In the genomic region with DNA sequence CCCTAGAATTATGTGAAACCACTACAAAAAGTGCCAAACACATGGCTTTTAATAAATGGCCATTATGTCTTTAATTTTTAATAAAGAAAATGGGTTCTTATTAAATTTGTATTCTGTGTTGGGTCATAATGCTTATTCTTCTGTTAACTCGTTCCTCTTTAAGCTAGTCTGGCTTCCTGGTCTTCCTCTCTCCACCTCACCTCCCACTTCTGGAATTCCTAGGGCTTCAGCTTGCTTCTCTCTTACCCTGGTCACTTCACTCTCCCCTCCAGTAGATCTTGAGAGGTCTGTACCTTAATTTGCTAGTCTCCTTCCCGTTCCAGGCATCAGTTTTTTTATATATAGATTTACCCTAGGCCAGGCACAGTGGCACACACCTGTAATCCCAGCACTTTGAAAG, we compare ENCODE assay signal across 11 cellular contexts.
DNase-seq lines count a peak whose midpoint lies in the region; ATAC-seq and TF ChIP-seq lines count a peak whose summit lies in the region.
"Had no signal": no experiment of that assay in that cellular context is flagged by ENCODE, and none has a peak within 500 bp of the region (broad histone marks: within the 10 kb centered on the region; RNA-seq: fewer than 3 reads in every experiment).

No MANE protein-coding gene starts in this region.

- peak overlapping the region; percentile 90 for H3K27ac Mint-ChIP-seq in activated CD8-positive, alpha-beta T cell treated with anti-CD3 and anti-CD28 coated beads for 36 hours

- peak overlapping the region in 7 of 12 donors; percentile 49 to 72 (median 61) for H3K4me3 ChIP-seq in heart left ventricle
- H3K4me3 ChIP-seq in iPS-18a (ENCODE audit: low read length) = peak overlapping the region; percentile 71
- peak overlapping the region in 1 of 4 donors; percentile 56 for H3K4me3 ChIP-seq in upper lobe of left lung

- H3K9me3 Mint-ChIP-seq in activated CD8-positive, alpha-beta T cell treated with anti-CD3 and anti-CD28 coated beads for 36 hours = no peaks in the 10 kb centered on the region

- no peak for TF ChIP-seq CTCF in heart left ventricle (IDR thresholded peaks at IDR 0.05)
- TF ChIP-seq CTCF in activated CD8-positive, alpha-beta T cell treated with anti-CD3 and anti-CD28 coated beads for 36 hours (IDR thresholded peaks at IDR 0.05) = no peak
- no peak for TF ChIP-seq CTCF in upper lobe of left lung (IDR thresholded peaks at IDR 0.05)

- H3K9ac ChIP-seq in iPS-18a (ENCODE audit: low read length) = peak overlapping the region; percentile 61

- DNase-seq in heart left ventricle = no peak
- DNase-seq in Right ventricle myocardium inferior (ENCODE audit: missing footprints) = no peak
- DNase-seq in activated CD8-positive, alpha-beta T cell treated with anti-CD3 and anti-CD28 coated beads for 36 hours = no peak
- no peak for DNase-seq in upper lobe of left lung
- DNase-seq in NCI-H524 (lab: John Stamatoyannopoulos, UW) = no peak
- DNase-seq in 8988T = no peak
- DNase-seq: gastrocnemius medialis; NCI-H1105 treated with DMSO at 0.1 percent for 48 hours; stimulated activated CD4-positive, alpha-beta T cell treated with anti-CD3 and anti-CD28 coated beads, Interleukin-12 subunit alpha, Interleukin-12 subunit beta, amount 100 ng/mL, for 4 hours had no signal

- peaks cover 40% of the 10 kb centered on the region for H3K4me1 Mint-ChIP-seq in activated CD8-positive, alpha-beta T cell treated with anti-CD3 and anti-CD28 coated beads for 36 hours (ENCODE audit: low read depth)

- ATAC-seq in heart left ventricle (no peak), Right ventricle myocardium inferior (no peak), upper lobe of left lung (ENCODE audit: low FRiP score in 2 of 2) (no peak), HG03175 (IDR thresholded peaks at IDR 0.05; ENCODE audit: unreplicated experiment) (no peak)
- ATAC-seq in activated CD8-positive, alpha-beta T cell treated with anti-CD3 and anti-CD28 coated beads for 36 hours = no peak
- ATAC-seq: gastrocnemius medialis had no signal

- peaks cover 11% of the 10 kb centered on the region for H3K36me3 Mint-ChIP-seq in activated CD8-positive, alpha-beta T cell treated with anti-CD3 and anti-CD28 coated beads for 36 hours (ENCODE audit: low read depth)

- no peak for TF ChIP-seq EP300 in upper lobe of left lung (IDR thresholded peaks at IDR 0.05)

- H3K27ac ChIP-seq in heart left ventricle (peak overlapping the region in 1 of 12 donors; percentile 90), iPS-18a (ENCODE audit: low read length) (no peak overlapping the region), upper lobe of left lung (peak overlapping the region in 3 of 4 donors; percentile 32 to 83 (median 69))

- H3K27me3 Mint-ChIP-seq in activated CD8-positive, alpha-beta T cell treated with anti-CD3 and anti-CD28 coated beads for 36 hours = no peaks in the 10 kb centered on the region

- H3K27me3 ChIP-seq in heart left ventricle = no peaks in the 10 kb centered on the region
- peaks cover 5% of the 10 kb centered on the region for H3K27me3 ChIP-seq in iPS-18a (ENCODE audit: control insufficient read depth, insufficient read depth, low read length)
- no peaks in the 10 kb centered on the region for H3K27me3 ChIP-seq in upper lobe of left lung
- H3K27me3 ChIP-seq: gastrocnemius medialis had no signal

- POLR2A ChIA-PET in activated CD8-positive, alpha-beta T cell treated with anti-CD3 and anti-CD28 coated beads for 36 hours (lab: Charles Lee) = interaction anchor here (1.2 kb wide), 1 partner anchor 154 kb away, joined by 4 read pairs; no protein-coding TSS in a partner anchor

- no peaks in the 10 kb centered on the region for H3K9me3 ChIP-seq in heart left ventricle
- H3K9me3 ChIP-seq in iPS-18a (ENCODE audit: control insufficient read depth, low read depth, low read length) = no peaks in the 10 kb centered on the region
- H3K9me3 ChIP-seq in upper lobe of left lung = no peaks in the 10 kb centered on the region
- H3K9me3 ChIP-seq: gastrocnemius medialis had no signal

- intact Hi-C loops in heart left ventricle (cut with DNase I) = loop anchor here in 4 of 10 donors (5.0 to 10.0 kb wide), 4 partner anchors 47 to 220 kb away; partner anchors contain the start of genes RALA (in 3 of the 4) and CDK13 (in 1 of the 4)
- intact Hi-C loops in Right ventricle myocardium inferior (cut with DNase I) = no loop called here
- intact Hi-C loops in activated CD8-positive, alpha-beta T cell treated with anti-CD3 and anti-CD28 coated beads for 36 hours (cut with micrococcal nuclease) = loop anchor here (5.0 to 10.0 kb wide), 2 partner anchors 100 to 147 kb away; no protein-coding TSS in a partner anchor

- 58 to 68% (median 64%) methylated on average over 2 of the region's 2 CpGs for WGBS in heart left ventricle, 4 donors
- WGBS in upper lobe of left lung, 2 donors = 26 to 41% methylated on average over 2 of the region's 2 CpGs

- TF ChIP-seq POLR2A in heart left ventricle (IDR thresholded peaks at IDR 0.05) = no peak
- TF ChIP-seq POLR2A in upper lobe of left lung (IDR thresholded peaks at IDR 0.05) = no peak

- H3K36me3 ChIP-seq in heart left ventricle = no peaks in the 10 kb centered on the region
- no peaks in the 10 kb centered on the region for H3K36me3 ChIP-seq in iPS-18a (ENCODE audit: control insufficient read depth, low read depth, low read length)
- no peaks in the 10 kb centered on the region for H3K36me3 ChIP-seq in upper lobe of left lung
- H3K36me3 ChIP-seq: gastrocnemius medialis had no signal

- H3K4me1 ChIP-seq in heart left ventricle (peaks cover 0 to 40% (median 21%) of the 10 kb centered on the region in 12 donors), iPS-18a (ENCODE audit: control insufficient read depth, low read depth, low read length) (peaks cover 21% of the 10 kb centered on the region), upper lobe of left lung (peaks cover 20 to 44% (median 23%) of the 10 kb centered on the region in 4 donors)

- CTCF ChIA-PET in activated CD8-positive, alpha-beta T cell treated with anti-CD3 and anti-CD28 coated beads for 36 hours (lab: Charles Lee) = interaction anchor here (1.6 to 5.9 kb wide), 3 partner anchors 12 to 155 kb away, joined by 3 to 79 read pairs (median 47); no protein-coding TSS in a partner anchor

- peak overlapping the region; percentile 96 for H3K4me3 Mint-ChIP-seq in activated CD8-positive, alpha-beta T cell treated with anti-CD3 and anti-CD28 coated beads for 36 hours
